26 cellular contexts compared by ENCODE assay signal in the genomic region with DNA sequence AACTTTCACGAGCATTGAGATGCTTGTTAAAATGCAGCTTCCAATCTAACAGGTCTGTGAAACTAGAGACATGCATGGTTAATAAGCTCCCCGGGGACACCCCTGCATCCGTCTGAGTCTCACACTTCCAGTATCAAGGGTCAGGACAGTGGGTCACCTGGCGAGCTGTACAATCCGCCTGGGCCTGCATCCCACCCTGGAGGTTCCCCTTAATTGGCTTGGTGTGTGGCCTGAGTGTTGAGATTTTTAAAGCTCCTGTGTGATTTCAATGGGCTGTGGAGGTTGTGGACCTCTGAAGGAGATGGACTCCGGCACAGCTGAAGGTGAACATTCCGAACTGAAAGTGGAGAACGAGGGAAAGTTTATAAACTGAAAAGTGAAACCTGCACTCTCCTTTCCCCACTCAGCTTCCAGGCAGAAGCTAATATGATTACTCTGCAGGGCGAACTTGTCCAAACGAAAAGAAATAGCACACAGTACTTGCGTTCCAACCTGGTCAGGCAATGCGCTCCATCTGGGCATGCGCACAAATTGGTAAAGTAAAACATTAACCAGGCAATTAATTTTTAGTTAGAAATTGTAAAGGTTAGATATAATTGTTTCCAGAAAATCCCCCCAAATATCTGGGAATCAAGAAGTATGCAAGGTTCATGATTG.
DNase-seq lines count a peak whose midpoint lies in the region; ATAC-seq and TF ChIP-seq lines count a peak whose summit lies in the region.
"Had no signal": no experiment of that assay in that cellular context is flagged by ENCODE, and none has a peak within 500 bp of the region (broad histone marks: within the 10 kb centered on the region; RNA-seq: fewer than 3 reads in every experiment).

No MANE protein-coding gene starts in this region.

- H3K27ac ChIP-seq in mesenchymal stem cell (ENCODE audit: low read length, poor library complexity, severe bottlenecking) (peak overlapping the region; percentile 67), stomach smooth muscle (ENCODE audit: low read length) (no peak overlapping the region), heart right ventricle (no peak overlapping the region)
- H3K27ac ChIP-seq: neutrophil, Peyer's patch, right atrium auricular region, SK-N-MC, vagina had no signal

- H3K4me1 ChIP-seq in endocrine pancreas (ENCODE audit: control insufficient read depth, insufficient read depth, low read length) (no peaks in the 10 kb centered on the region), mesenchymal stem cell (ENCODE audit: control insufficient read depth, insufficient read depth, low read depth, low read length) (peaks cover 6% of the 10 kb centered on the region), stomach smooth muscle (ENCODE audit: control insufficient read depth, insufficient read depth, low read length) (peaks cover 7% of the 10 kb centered on the region), heart right ventricle (no peaks in the 10 kb centered on the region)
- H3K4me1 ChIP-seq: Peyer's patch, right atrium auricular region, vagina had no signal

- no peaks in the 10 kb centered on the region for H3K79me1 ChIP-seq in mesenchymal stem cell (replicated peaks; ENCODE audit: low read length, poor library complexity, severe bottlenecking)

- TF ChIP-seq CTCF in heart right ventricle (IDR thresholded peaks at IDR 0.05) = no peak

- H3K9ac ChIP-seq in endocrine pancreas (ENCODE audit: control insufficient read depth, insufficient read depth, low read length) (peak overlapping the region; percentile 50), mesenchymal stem cell (ENCODE audit: low read length) (no peak overlapping the region), stomach smooth muscle (ENCODE audit: low read length in 2 of 2) (peak overlapping the region in 1 of 2 donors; percentile 9)

- H2BK12ac ChIP-seq in mesenchymal stem cell (ENCODE audit: low read length in 2 of 2) = no peak overlapping the region

- ATAC-seq in heart right ventricle (no peak), HG03139 (IDR thresholded peaks at IDR 0.05; ENCODE audit: unreplicated experiment) (no peak)
- ATAC-seq: left cardiac atrium had no signal

- H3K4ac ChIP-seq in mesenchymal stem cell (ENCODE audit: low read depth in 1 of 2, low read length in 2 of 2) = no peak overlapping the region

- H2BK120ac ChIP-seq in mesenchymal stem cell (ENCODE audit: low read depth, low read length) = no peak overlapping the region

- H3K4me3 ChIP-seq in endocrine pancreas (ENCODE audit: control insufficient read depth, insufficient read depth, low read length) = peak overlapping the region; percentile 67
- H3K4me3 ChIP-seq in mesenchymal stem cell (ENCODE audit: insufficient read depth in 1 of 2, low read depth in 1 of 2, low read length in 2 of 2) = no peak overlapping the region
- peak overlapping the region; percentile 38 to 59 for H3K4me3 ChIP-seq in stomach smooth muscle (ENCODE audit: low read length in 2 of 2)
- H3K4me3 ChIP-seq in heart right ventricle = no peak overlapping the region
- H3K4me3 ChIP-seq: MG63, right atrium auricular region, SK-N-MC, vagina had no signal

- H3K36me3 ChIP-seq in endocrine pancreas (ENCODE audit: control insufficient read depth, insufficient read depth, low read length) (no peaks in the 10 kb centered on the region), mesenchymal stem cell (ENCODE audit: control insufficient read depth in 1 of 2, insufficient read depth in 2 of 2, low read depth in 1 of 2, low read length in 2 of 2) (no peaks in the 10 kb centered on the region), stomach smooth muscle (ENCODE audit: control insufficient read depth in 2 of 2, insufficient read depth in 2 of 2, low read length in 2 of 2) (no peaks in the 10 kb centered on the region), heart right ventricle (no peaks in the 10 kb centered on the region)
- H3K36me3 ChIP-seq: MG63, neutrophil, Peyer's patch, right atrium auricular region, vagina had no signal

- no peak overlapping the region for H2BK5ac ChIP-seq in mesenchymal stem cell (ENCODE audit: low read depth, low read length, poor library complexity, severe bottlenecking)

- no peak overlapping the region for H3K18ac ChIP-seq in mesenchymal stem cell (ENCODE audit: low read depth in 1 of 2, low read length in 2 of 2)

- WGBS in mesenchymal stem cell = 78% methylated on average over 12 of the region's 13 CpGs
- 63 to 69% methylated on average over 13 of the region's 13 CpGs for whole genome bisulfite sequencing in heart right ventricle, 2 donors

- H2BK15ac ChIP-seq in mesenchymal stem cell (ENCODE audit: low read depth, poor library complexity, severe bottlenecking) = no peak overlapping the region

- H4K8ac ChIP-seq in mesenchymal stem cell (ENCODE audit: low read length) = no peak overlapping the region

- H3K4me2 ChIP-seq in mesenchymal stem cell (ENCODE audit: low read length, poor library complexity, severe bottlenecking) = no peak overlapping the region

- H3K27me3 ChIP-seq in endocrine pancreas (ENCODE audit: control insufficient read depth, insufficient read depth, low read length) (no peaks in the 10 kb centered on the region), mesenchymal stem cell (ENCODE audit: control insufficient read depth in 1 of 2, insufficient read depth in 1 of 2, low read length in 2 of 2) (peaks cover 6 to 8% of the 10 kb centered on the region in 2 experiments), stomach smooth muscle (ENCODE audit: control insufficient read depth in 1 of 2, insufficient read depth in 2 of 2, low read length in 2 of 2) (no peaks in the 10 kb centered on the region), heart right ventricle (peaks cover 0 to 16% (median 5%) of the 10 kb centered on the region in 7 donors)
- H3K27me3 ChIP-seq: MG63, neutrophil, Peyer's patch, right atrium auricular region, vagina had no signal

- H3K14ac ChIP-seq in mesenchymal stem cell (ENCODE audit: low read length in 2 of 2) = no peak overlapping the region

- no peak overlapping the region for H2AFZ ChIP-seq in mesenchymal stem cell (ENCODE audit: low read depth, low read length)

- H2AK5ac ChIP-seq in mesenchymal stem cell (ENCODE audit: low read length, severe bottlenecking) = no peak overlapping the region

- DNase-seq in NCI-H2107 treated with DMSO at 0.1 percent for 48 hours (lab: John Stamatoyannopoulos, UW; ENCODE audit: unreplicated experiment) = peak; percentile 22
- no peak for DNase-seq in NCI-H2107 (lab: John Stamatoyannopoulos, UW)
- no peak for DNase-seq in mesenchymal stem cell
- DNase-seq in heart right ventricle = no peak
- no peak for DNase-seq in NCI-H446 treated with DMSO at 0.1 percent for 48 hours (lab: John Stamatoyannopoulos, UW)
- DNase-seq: 8988T; activated B cell treated with CpG ODN at 0.5 μM for 24 hours; activated CD4-positive, alpha-beta memory T cell treated with anti-CD3 and anti-CD28 coated beads for 36 hours; activated naive CD4-positive, alpha-beta T cell; amygdala; C1 segment of cervical spinal cord; central memory CD4-positive, alpha-beta T cell; IMR-90; left cardiac atrium; MG63; NCI-H1436; NCI-H345; Peyer's patch; substantia nigra had no signal

- H3K9me3 ChIP-seq in endocrine pancreas (ENCODE audit: control insufficient read depth, low read length) = no peaks in the 10 kb centered on the region
- H3K9me3 ChIP-seq in mesenchymal stem cell (ENCODE audit: control insufficient read depth, low read length) = no peaks in the 10 kb centered on the region
- peaks cover 0 to 5% of the 10 kb centered on the region in 2 donors for H3K9me3 ChIP-seq in stomach smooth muscle (ENCODE audit: control insufficient read depth in 2 of 2, low read length in 2 of 2)
- H3K9me3 ChIP-seq in heart right ventricle = peaks cover 0 to 5% (median 0%) of the 10 kb centered on the region in 11 donors
- H3K9me3 ChIP-seq: MG63, neutrophil, Peyer's patch, right atrium auricular region, vagina had no signal

- intact Hi-C loops in heart right ventricle (cut with DNase I) = no loop called here

- H3K23ac ChIP-seq in mesenchymal stem cell (ENCODE audit: low read length in 2 of 2) = no peak overlapping the region

- H4K91ac ChIP-seq in mesenchymal stem cell (ENCODE audit: low read length) = no peak overlapping the region

Comparison
In these comparisons a context has a peak if more than half of its experiments do, and no peak if none do; other contexts are left out.
1. H3K4me3 ChIP-seq: peak in endocrine pancreas (single experiment) and stomach smooth muscle (2 of 2); none in mesenchymal stem cell (0 of 2) and heart right ventricle (0 of 10).